ENCODE assay signal across 19 cellular contexts in genomic region chr20:36074983-36075382, GRCh38.
DNase-seq lines count a peak whose midpoint lies in the region; ATAC-seq, FAIRE-seq and TF ChIP-seq lines count a peak whose summit lies in the region.
"Had no signal": no experiment of that assay in that cellular context is flagged by ENCODE, and none has a peak within 500 bp of the region (broad histone marks: within the 10 kb centered on the region; RNA-seq: fewer than 3 reads in every experiment).

No MANE protein-coding gene starts in this region.

- in situ Hi-C loops in HepG2 (cut with HindIII; ENCODE audit: extremely low pct_ligation_motif_present, low pct_unique_long_range_greater_than_20kb) (no loop called here), G401 (cut with HindIII; ENCODE audit: low sequenced_read_pairs) (no loop called here)

- no peaks in the 10 kb centered on the region for H3K36me3 ChIP-seq in HepG2 (replicated peaks in 1 of 2; ENCODE audit: control insufficient read depth in 1 of 2, insufficient read depth in 2 of 2, low read length in 2 of 2)
- no peaks in the 10 kb centered on the region for H3K36me3 ChIP-seq in right lobe of liver
- H3K36me3 ChIP-seq in RWPE2 (ENCODE audit: low read depth), result no peaks in the 10 kb centered on the region
- H3K36me3 ChIP-seq: BLaER1 had no signal

- H3K9me3 ChIP-seq in HepG2 (ENCODE audit: low read length), result no peaks in the 10 kb centered on the region
- no peaks in the 10 kb centered on the region for H3K9me3 ChIP-seq in right lobe of liver
- H3K9me3 ChIP-seq in RWPE2 (ENCODE audit: severe bottlenecking), result no peaks in the 10 kb centered on the region

- POLR2A ChIA-PET in HepG2 (lab: Yijun Ruan, JAX), result interaction anchor here (0.7 to 1.6 kb wide), 3 partner anchors 10 kb away, joined by 3 to 4 read pairs (median 3); no protein-coding TSS in a partner anchor

- H3K4me2 ChIP-seq in HepG2 (ENCODE audit: low read depth, low read length), result no peak overlapping the region
- H3K4me2 ChIP-seq: BLaER1, GM23338 had no signal

- no peaks in the 10 kb centered on the region for H3K79me2 ChIP-seq in HepG2 (ENCODE audit: insufficient read depth, low read length)

- no peak for TF ChIP-seq RAD21 in HepG2 (CRISPR knock-in tag; IDR thresholded peaks at IDR 0.05)

- CTCF ChIA-PET in HepG2 (lab: Yijun Ruan, JAX; ENCODE audit: low intra/inter-chr PET ratio, low total read pairs), result no interaction called here

- 2% methylated on average over 2 of the region's 2 CpGs for WGBS in HepG2 (ENCODE audit: low lambda C conversion rate)
- 20% methylated on average over 2 of the region's 2 CpGs for WGBS in right lobe of liver (ENCODE audit: insufficient coverage, low coverage, low lambda C conversion rate, missing lambda C conversion rate)

- ATAC-seq in HepG2 (no peak), right lobe of liver (no peak), RWPE2 (ENCODE audit: low read depth) (peak; percentile 59), HG03457 (IDR thresholded peaks at IDR 0.05; ENCODE audit: unreplicated experiment) (no peak)
- ATAC-seq: GM23338 had no signal

- no peaks in the 10 kb centered on the region for H4K20me1 ChIP-seq in HepG2 (ENCODE audit: insufficient read depth, low read length)
- H4K20me1 ChIP-seq: BLaER1 had no signal

- no peak for DNase-seq in HepG2 (ENCODE audit: low spot score)
- no peak for DNase-seq in right lobe of liver
- DNase-seq in RWPE2 (ENCODE audit: low spot score), result no peak
- peak; percentile 29 for DNase-seq in fibroblast of pulmonary artery (ENCODE audit: low read depth)
- DNase-seq in D341Med (ENCODE audit: low spot score), result no peak
- DNase-seq in G401 (ENCODE audit: low spot score), result no peak
- DNase-seq: CD4-positive, alpha-beta memory T cell; DMS53; NCI-H1436; NCI-H1930; NCI-H2171 treated with DMSO at 0.1 percent for 48 hours; NCI-H446 treated with DMSO at 0.1 percent for 48 hours; NCI-H774 had no signal

- H3K27me3 ChIP-seq in HepG2 (ENCODE audit: control insufficient read depth in 1 of 2, insufficient read depth in 2 of 2, low read length in 2 of 2) (no peaks in the 10 kb centered on the region; a peak in 1 of 5 replicates), right lobe of liver (no peaks in the 10 kb centered on the region), RWPE2 (ENCODE audit: insufficient read depth, poor library complexity, severe bottlenecking) (no peaks in the 10 kb centered on the region)
- H3K27me3 ChIP-seq: BLaER1 had no signal

- peaks cover 19% of the 10 kb centered on the region for H3K4me1 ChIP-seq in HepG2 (ENCODE audit: insufficient read depth, low read length)
- H3K4me1 ChIP-seq in right lobe of liver, result no peaks in the 10 kb centered on the region
- peaks cover 4% of the 10 kb centered on the region for H3K4me1 ChIP-seq in RWPE2 (ENCODE audit: insufficient read depth, poor library complexity, severe bottlenecking)
- H3K4me1 ChIP-seq: BLaER1 had no signal

- FAIRE-seq in HepG2 (lab: Jason Lieb, UNC), result no peak
- FAIRE-seq: GM12892, GM18507 had no signal

- H3K9ac ChIP-seq in HepG2 (ENCODE audit: insufficient read depth, low read depth, low read length), result no peak overlapping the region
- H3K9ac ChIP-seq: BLaER1 had no signal

- BruUV-seq in HepG2 (replicated peaks; lab: Mats Ljungman, UMichigan), result no TSS peak

- intact Hi-C loops in HepG2 (cut with micrococcal nuclease; ENCODE audit: unreplicated experiment) (no loop called here), right lobe of liver (cut with DNase I) (no loop called here)

- H2AFZ ChIP-seq in HepG2 (ENCODE audit: low read length), result no peak overlapping the region
- H2AFZ ChIP-seq: GM23338 had no signal

- H3K27ac ChIP-seq in HepG2 (ENCODE audit: extremely low read length, insufficient read depth, low read length) (no peak overlapping the region), right lobe of liver (no peak overlapping the region), RWPE2 (ENCODE audit: poor library complexity, severe bottlenecking) (no peak overlapping the region)
- H3K27ac ChIP-seq: BLaER1, RWPE1 had no signal

- TF ChIP-seq POLR2A in HepG2 (IDR thresholded peaks at IDR 0.05; ENCODE audit: insufficient read depth in 1 of 2, low read depth in 2 of 2, low read length in 2 of 2) (no peak), right lobe of liver (IDR thresholded peaks at IDR 0.05) (no peak)

- TF ChIP-seq EP300 in HepG2 (IDR thresholded peaks at IDR 0.05; ENCODE audit: low read depth in 2 of 2, low read length in 2 of 2), result no peak
- TF ChIP-seq EP300 in HepG2 (CRISPR knock-in tag; IDR thresholded peaks at IDR 0.05; ENCODE audit: borderline replicate concordance), result no peak

- H3K4me3 ChIP-seq in HepG2 (replicated peaks in 1 of 3; ENCODE audit: insufficient read depth in 1 of 3, low read depth in 2 of 3, low read length in 3 of 3), result no peak overlapping the region
- H3K4me3 ChIP-seq in right lobe of liver, result no peak overlapping the region
- H3K4me3 ChIP-seq in RWPE2 (ENCODE audit: severe bottlenecking), result no peak overlapping the region
- no peak overlapping the region for H3K4me3 ChIP-seq in fibroblast of pulmonary artery (replicated peaks; ENCODE audit: low read depth, low read length)
- H3K4me3 ChIP-seq: BLaER1, GM23338 had no signal

- no peak for TF ChIP-seq CTCF in HepG2 (CRISPR knock-in tag; IDR thresholded peaks at IDR 0.05)
- no peak for TF ChIP-seq CTCF in right lobe of liver (IDR thresholded peaks at IDR 0.05)
- no peak for TF ChIP-seq CTCF in RWPE2 (IDR thresholded peaks at IDR 0.05; ENCODE audit: poor library complexity, severe bottlenecking)
- no peak for TF ChIP-seq CTCF in fibroblast of pulmonary artery (IDR thresholded peaks at IDR 0.05; ENCODE audit: low read length, missing control alignments)

TF ChIP-seq in HepG2, 621 proteins besides CTCF, POLR2A, EP300 and RAD21:
- TF ChIP-seq ZNF619 (CRISPR knock-in tag; IDR thresholded peaks at IDR 0.05), result no peak
- TF ChIP-seq LCORL (IDR thresholded peaks at IDR 0.05), result peak; percentile 60; the same call in 1 of the 2 replicates
- no peak for TF ChIP-seq LCORL (CRISPR knock-in tag; IDR thresholded peaks at IDR 0.05)
